28 cellular contexts compared by ENCODE assay signal in genomic region chr1:113250161-113250560, GRCh38.
"Had no signal": no experiment of that assay in that cellular context is flagged by ENCODE, and none has a peak within 500 bp of the region (broad histone marks: within the 10 kb centered on the region; RNA-seq: fewer than 3 reads in every experiment).

No MANE protein-coding gene starts in this region.

- H3K36me3 ChIP-seq: left lung, pancreas, prostate gland, suprapubic skin, thoracic aorta, tibial artery, upper lobe of right lung had no signal

- H3K27me3 ChIP-seq: left lung, pancreas, suprapubic skin, tibial artery, upper lobe of right lung had no signal

- H3K9me3 ChIP-seq: left lung, pancreas, prostate gland, suprapubic skin, thoracic aorta, tibial artery, upper lobe of right lung had no signal

- ATAC-seq: left colon; left lung; natural killer cell; pancreas; right cardiac atrium; sciatic nerve; stimulated activated naive B cell treated with anti-CD40 and anti-IgM and Interleukin-4, amounts not matched to agents 10 μg/mL and 1 μg/mL and 100 μg/mL, for 72 hours; upper lobe of right lung had no signal

- DNase-seq: hippocampal formation; immature natural killer cell; kidney; left colon; left lung; mesendoderm; naive B cell; natural killer cell; nephron progenitor cell; nucleus accumbens; pancreas; posterior cingulate gyrus; retina; right cardiac atrium; stimulated activated CD4-positive, alpha-beta T cell treated with anti-CD3 and anti-CD28 coated beads, Interleukin-12 subunit alpha, Interleukin-12 subunit beta, amount 100 ng/mL, for 4 hours; stimulated activated CD4-positive, alpha-beta T cell treated with anti-CD3 and anti-CD28 coated beads, Interleukin-15, amount 100 ng/mL, for 24 hours; stimulated activated CD4-positive, alpha-beta T cell treated with anti-CD3 and anti-CD28 coated beads, Interleukin-2, amount 100 ng/mL, for 24 hours; stimulated activated CD4-positive, alpha-beta T cell treated with anti-CD3 and anti-CD28 coated beads, Interleukin-4, amount 100 ng/mL, for 1 hour; stimulated activated naive B cell treated with anti-CD40 and anti-IgM and Interleukin-4, amounts not matched to agents 10 μg/mL and 1 μg/mL and 100 μg/mL, for 72 hours; tibial artery; trophoblast cell; upper lobe of right lung had no signal

- H3K27ac ChIP-seq: left lung, pancreas, prostate gland, skin epidermis, suprapubic skin, thoracic aorta, tibial artery, upper lobe of right lung had no signal

- H3K4me1 ChIP-seq: left lung, upper lobe of right lung had no signal

- H3K4me3 ChIP-seq: left lung, lung, pancreas, prostate gland, skin epidermis, suprapubic skin, thoracic aorta, tibial artery, upper lobe of right lung had no signal
